ENCODE assay signal across 10 cellular contexts in the genomic region with DNA sequence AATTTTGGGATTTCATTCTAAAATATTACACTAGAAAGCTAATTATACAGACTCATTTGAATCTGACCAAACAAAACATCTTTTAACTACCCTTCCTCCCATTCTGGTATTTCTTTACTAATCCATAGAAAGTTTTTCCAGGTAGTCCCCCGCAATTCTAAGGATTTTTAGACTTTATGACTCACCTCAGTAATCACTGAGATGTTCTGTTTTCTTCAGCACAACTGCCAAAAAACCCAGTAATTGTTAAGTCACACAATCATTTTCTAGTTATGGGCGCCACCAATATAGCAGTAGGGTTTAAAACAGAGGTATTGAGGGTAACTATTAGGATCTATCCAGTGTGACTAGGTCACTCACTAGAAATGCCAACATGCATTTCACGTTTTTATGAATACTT. TPM values are rescaled to one million over a fixed set of nuclear protein-coding genes. Genes with fewer than 3 reads are reported as not detected.
DNase-seq lines count a peak whose midpoint lies in the region; ATAC-seq and TF ChIP-seq lines count a peak whose summit lies in the region.
"Had no signal": no experiment of that assay in that cellular context is flagged by ENCODE, and none has a peak within 500 bp of the region (broad histone marks: within the 10 kb centered on the region; RNA-seq: fewer than 3 reads in every experiment).

No MANE protein-coding gene starts in this region.

- H3K9me3 ChIP-seq in iPS-18a (ENCODE audit: control insufficient read depth, low read depth, low read length), result no peaks in the 10 kb centered on the region
- no peaks in the 10 kb centered on the region for H3K9me3 ChIP-seq in testis

- WGBS in testis, 2 donors, result 7% methylated on average over 3 of the region's 3 CpGs

- H3K9ac ChIP-seq in iPS-18a (ENCODE audit: low read length), result peak overlapping the region; percentile 92

- no peak for ATAC-seq in GM19324 (IDR thresholded peaks at IDR 0.05; ENCODE audit: low FRiP score, unreplicated experiment)
- ATAC-seq: stimulated activated naive B cell treated with anti-CD40 and anti-IgM and Interleukin-4, amounts not matched to agents 10 μg/mL and 1 μg/mL and 100 μg/mL, for 72 hours had no signal

- TF ChIP-seq POLR2A in testis (IDR thresholded peaks at IDR 0.05), result no peak

- peak; percentile 17 for DNase-seq in HCEC 1CT
- no peak for DNase-seq in testis
- DNase-seq in stimulated activated naive CD4-positive, alpha-beta T cell (lab: John Stamatoyannopoulos, UW), result no peak
- no peak for DNase-seq in T-helper 2 cell
- DNase-seq in NCI-H446 (lab: John Stamatoyannopoulos, UW), result no peak
- DNase-seq: NCI-H2029 treated with DMSO at 0.1 percent for 48 hours; stimulated activated naive B cell treated with anti-CD40 and anti-IgM and Interleukin-4, amounts not matched to agents 10 μg/mL and 1 μg/mL and 100 μg/mL, for 72 hours had no signal

- H3K36me3 ChIP-seq in iPS-18a (ENCODE audit: control insufficient read depth, low read depth, low read length), result peaks cover 29% of the 10 kb centered on the region
- H3K36me3 ChIP-seq in testis (ENCODE audit: low read depth, missing control alignments), result no peaks in the 10 kb centered on the region

- H3K4me1 ChIP-seq in iPS-18a (ENCODE audit: control insufficient read depth, low read depth, low read length) (peaks cover 6% of the 10 kb centered on the region), testis (peaks cover 12% of the 10 kb centered on the region)

- intact Hi-C loops in testis (cut with DNase I; ENCODE audit: low total_unique reads), result no loop called here

- H3K4me3 ChIP-seq in iPS-18a (ENCODE audit: low read length) (peak overlapping the region; percentile 97), testis (peak overlapping the region; percentile 68 to 96)

- H3K27ac ChIP-seq in VCaP (peak overlapping the region; percentile 92), iPS-18a (ENCODE audit: low read length) (peak overlapping the region; percentile 73), testis (peak overlapping the region; percentile 97)

- no peak for TF ChIP-seq CTCF in VCaP (conservative IDR thresholded peaks at IDR 0.05)
- no peak for TF ChIP-seq CTCF in testis (IDR thresholded peaks at IDR 0.05)

- H3K27me3 ChIP-seq in iPS-18a (ENCODE audit: control insufficient read depth, insufficient read depth, low read length), result no peaks in the 10 kb centered on the region
- no peaks in the 10 kb centered on the region for H3K27me3 ChIP-seq in testis

RNA-seq across cellular contexts. Expression of a gene that starts 1.6 kb away (rescaled TPM):
- total RNA-seq in testis, result 10 to 100 TPM; 26.9 to 29.3 TPM
- polyA plus RNA-seq in testis (ENCODE audit: insufficient read depth, low read depth, low replicate concordance), result 3.1 TPM

RNA-seq across cellular contexts. Expression of a gene that starts 52.1 kb away (rescaled TPM):
- total RNA-seq in testis, result 10 to 100 TPM; 87.6 to 88.7 TPM
- polyA plus RNA-seq in testis (ENCODE audit: insufficient read depth, low read depth, low replicate concordance), result 84.0 TPM
